Comparison of ENCODE assay signal across 29 cellular contexts in genomic region chr7:79646278-79646677, GRCh38.
"Had no signal": no experiment of that assay in that cellular context is flagged by ENCODE, and none has a peak within 500 bp of the region (broad histone marks: within the 10 kb centered on the region; RNA-seq: fewer than 3 reads in every experiment).

No MANE protein-coding gene starts in this region.

- H3K9me3 Mint-ChIP-seq: nephron; neural progenitor cell; stimulated activated naive B cell treated with anti-CD40 and anti-IgM and Interleukin-4, amounts not matched to agents 10 μg/mL and 1 μg/mL and 100 μg/mL, for 72 hours; stimulated activated naive CD8-positive, alpha-beta T cell treated with anti-CD3 and anti-CD28 coated beads, Interleukin-15, Interleukin-2, amounts not matched to agents 100 ng/mL and 50 ng/mL, for 24 hours had no signal

- H3K27me3 ChIP-seq: ovary, right lobe of liver, sigmoid colon, stomach, thyroid gland, tibial nerve, upper lobe of left lung, vagina had no signal

- H3K27ac ChIP-seq: neural progenitor cell, ovary, parathyroid adenoma, psoas muscle, right lobe of liver, sigmoid colon, stomach, thoracic aorta, thyroid gland, tibial nerve, upper lobe of left lung, vagina had no signal

- H3K9me3 ChIP-seq: ovary, psoas muscle, right lobe of liver, sigmoid colon, stomach, thoracic aorta, thyroid gland, tibial nerve, upper lobe of left lung, vagina had no signal

- H3K36me3 Mint-ChIP-seq: naive thymus-derived CD4-positive, alpha-beta T cell; neural progenitor cell; stimulated activated effector memory CD8-positive, alpha-beta T cell treated with anti-CD3 and anti-CD28 coated beads, Interleukin-12 subunit alpha, Interleukin-12 subunit beta, amount 100 ng/mL, for 72 hours; stimulated activated naive B cell treated with anti-CD40 and anti-IgM and Interleukin-4, amounts not matched to agents 10 μg/mL and 1 μg/mL and 100 μg/mL, for 72 hours had no signal

- H3K27me3 Mint-ChIP-seq: progenitor cell of endocrine pancreas; stimulated activated naive B cell treated with anti-CD40 and anti-IgM and Interleukin-4, amounts not matched to agents 10 μg/mL and 1 μg/mL and 100 μg/mL, for 72 hours; stimulated activated naive CD8-positive, alpha-beta T cell treated with anti-CD3 and anti-CD28 coated beads, Interleukin-15, Interleukin-2, amounts not matched to agents 100 ng/mL and 50 ng/mL, for 24 hours had no signal

- ATAC-seq: naive thymus-derived CD4-positive, alpha-beta T cell; natural killer cell; psoas muscle; right cardiac atrium; right lobe of liver; stimulated activated effector memory CD8-positive, alpha-beta T cell treated with anti-CD3 and anti-CD28 coated beads, Interleukin-12 subunit alpha, Interleukin-12 subunit beta, amount 100 ng/mL, for 72 hours; stimulated activated naive B cell treated with anti-CD40 and anti-IgM and Interleukin-4, amounts not matched to agents 10 μg/mL and 1 μg/mL and 100 μg/mL, for 72 hours had no signal

- H3K4me3 ChIP-seq: neural progenitor cell, ovary, psoas muscle, right lobe of liver, sigmoid colon, stomach, thoracic aorta, thyroid gland, tibial nerve, upper lobe of left lung, vagina had no signal

- H3K4me3 Mint-ChIP-seq: naive thymus-derived CD4-positive, alpha-beta T cell; natural killer cell; nephron; neural progenitor cell; stimulated activated effector memory CD8-positive, alpha-beta T cell treated with anti-CD3 and anti-CD28 coated beads, Interleukin-12 subunit alpha, Interleukin-12 subunit beta, amount 100 ng/mL, for 72 hours; stimulated activated naive B cell treated with anti-CD40 and anti-IgM and Interleukin-4, amounts not matched to agents 10 μg/mL and 1 μg/mL and 100 μg/mL, for 72 hours; stimulated activated naive CD8-positive, alpha-beta T cell treated with anti-CD3 and anti-CD28 coated beads, Interleukin-15, Interleukin-2, amounts not matched to agents 100 ng/mL and 50 ng/mL, for 24 hours had no signal

- H3K4me1 Mint-ChIP-seq: naive thymus-derived CD4-positive, alpha-beta T cell; natural killer cell; nephron; stimulated activated effector memory CD8-positive, alpha-beta T cell treated with anti-CD3 and anti-CD28 coated beads, Interleukin-12 subunit alpha, Interleukin-12 subunit beta, amount 100 ng/mL, for 72 hours; stimulated activated naive B cell treated with anti-CD40 and anti-IgM and Interleukin-4, amounts not matched to agents 10 μg/mL and 1 μg/mL and 100 μg/mL, for 72 hours had no signal

- H3K27ac Mint-ChIP-seq: natural killer cell; nephron; neural progenitor cell; progenitor cell of endocrine pancreas; stimulated activated effector memory CD8-positive, alpha-beta T cell treated with anti-CD3 and anti-CD28 coated beads, Interleukin-12 subunit alpha, Interleukin-12 subunit beta, amount 100 ng/mL, for 72 hours; stimulated activated naive B cell treated with anti-CD40 and anti-IgM and Interleukin-4, amounts not matched to agents 10 μg/mL and 1 μg/mL and 100 μg/mL, for 72 hours; stimulated activated naive CD8-positive, alpha-beta T cell treated with anti-CD3 and anti-CD28 coated beads, Interleukin-15, Interleukin-2, amounts not matched to agents 100 ng/mL and 50 ng/mL, for 24 hours had no signal

- H3K79me2 ChIP-seq: parathyroid adenoma had no signal

- H3K4me1 ChIP-seq: neural progenitor cell, parathyroid adenoma, psoas muscle, right lobe of liver, sigmoid colon, stomach, thyroid gland, tibial nerve, upper lobe of left lung, vagina had no signal

- DNase-seq: naive thymus-derived CD4-positive, alpha-beta T cell; natural killer cell; occipital lobe; ovary; posterior cingulate gyrus; psoas muscle; right cardiac atrium; right lobe of liver; sigmoid colon; small intestine; stimulated activated CD4-positive, alpha-beta T cell treated with anti-CD3 and anti-CD28 coated beads, Interleukin-15, amount 100 ng/mL, for 24 hours; stimulated activated CD4-positive, alpha-beta T cell treated with anti-CD3 and anti-CD28 coated beads, Interleukin-2, amount 100 ng/mL, for 24 hours; stimulated activated CD4-positive, alpha-beta T cell treated with anti-CD3 and anti-CD28 coated beads, Interleukin-2, amount 100 ng/mL, for 48 hours; stimulated activated CD4-positive, alpha-beta T cell treated with anti-CD3 and anti-CD28 coated beads, Interleukin-4, amount 100 ng/mL, for 24 hours; stimulated activated naive B cell treated with anti-CD40 and anti-IgM and Interleukin-4, amounts not matched to agents 10 μg/mL and 1 μg/mL and 100 μg/mL, for 72 hours; stimulated activated naive CD4-positive, alpha-beta T cell treated with Interleukin-2 at 50 U/mL for 16 hours; stomach; thyroid gland; trophoblast cell; upper lobe of left lung had no signal

- H3K4me2 ChIP-seq: neural progenitor cell had no signal

- FAIRE-seq: small intestine had no signal

- H3K36me3 ChIP-seq: neural progenitor cell, ovary, right lobe of liver, sigmoid colon, stomach, thoracic aorta, thyroid gland, tibial nerve, upper lobe of left lung, vagina had no signal

- H2AFZ ChIP-seq: neural progenitor cell, parathyroid adenoma had no signal
